In genomic region chr1:211337430-211338227, GRCh38 we compare ENCODE assay signal across 21 cellular contexts. TPM values are rescaled to one million over a fixed set of nuclear protein-coding genes. Genes with fewer than 3 reads are reported as not detected.
DNase-seq lines count a peak whose midpoint lies in the region; ATAC-seq lines count a peak whose summit lies in the region.
"Had no signal": no experiment of that assay in that cellular context is flagged by ENCODE, and none has a peak within 500 bp of the region (broad histone marks: within the 10 kb centered on the region; RNA-seq: fewer than 3 reads in every experiment).

No MANE protein-coding gene starts in this region.

- peaks cover 84% of the 10 kb centered on the region for H4K20me1 ChIP-seq in BLaER1

- H3K27me3 ChIP-seq in BLaER1 = no peaks in the 10 kb centered on the region
- H3K27me3 ChIP-seq in CD4-positive, alpha-beta memory T cell (ENCODE audit: insufficient read depth, low read length) = no peaks in the 10 kb centered on the region
- H3K27me3 ChIP-seq: esophagus muscularis mucosa, tibial nerve had no signal

- ATAC-seq in HG03139 (IDR thresholded peaks at IDR 0.05; ENCODE audit: unreplicated experiment) = no peak
- ATAC-seq: HCT116, Panc1 had no signal

- no peaks in the 10 kb centered on the region for H3K27me3 Mint-ChIP-seq in CD4-positive, alpha-beta memory T cell
- no peaks in the 10 kb centered on the region for H3K27me3 Mint-ChIP-seq in activated CD4-positive, alpha-beta memory T cell treated with anti-CD3 and anti-CD28 coated beads for 36 hours
- peaks cover 0 to 2% (median 2%) of the 10 kb centered on the region in 3 donors for H3K27me3 Mint-ChIP-seq in immature natural killer cell (ENCODE audit: low read depth in 3 of 3)

- H3K4me3 Mint-ChIP-seq in CD4-positive, alpha-beta memory T cell = peak overlapping the region in 7 of 8 donors; percentile 58 to 90 (median 83)
- no peak overlapping the region for H3K4me3 Mint-ChIP-seq in activated CD4-positive, alpha-beta memory T cell treated with anti-CD3 and anti-CD28 coated beads for 36 hours
- H3K4me3 Mint-ChIP-seq in immature natural killer cell = peak overlapping the region in 3 of 5 donors; percentile 1 to 57 (median 14)

- H3K4me1 Mint-ChIP-seq in CD4-positive, alpha-beta memory T cell = peaks cover 73 to 99% (median 87%) of the 10 kb centered on the region in 4 donors
- H3K4me1 Mint-ChIP-seq in activated CD4-positive, alpha-beta memory T cell treated with anti-CD3 and anti-CD28 coated beads for 36 hours (ENCODE audit: low read depth) = peaks cover 80% of the 10 kb centered on the region
- peaks cover 82 to 89% of the 10 kb centered on the region in 2 donors for H3K4me1 Mint-ChIP-seq in immature natural killer cell

- H3K36me3 Mint-ChIP-seq in CD4-positive, alpha-beta memory T cell = peaks cover 10 to 18% of the 10 kb centered on the region in 2 donors
- H3K36me3 Mint-ChIP-seq in activated CD4-positive, alpha-beta memory T cell treated with anti-CD3 and anti-CD28 coated beads for 36 hours = no peaks in the 10 kb centered on the region
- H3K36me3 Mint-ChIP-seq in immature natural killer cell = peaks cover 0 to 5% (median 0%) of the 10 kb centered on the region in 3 donors

- POLR2A ChIA-PET in CD4-positive, alpha-beta memory T cell (lab: Charles Lee; ENCODE audit: partially characterized antibody) = interaction anchor here (4.9 to 7.6 kb wide), 2 partner anchors 9 to 10 kb away, joined by 27 to 80 read pairs; partner anchors contain the start of gene TRAF5
- POLR2A ChIA-PET in activated CD4-positive, alpha-beta memory T cell treated with anti-CD3 and anti-CD28 coated beads for 36 hours (lab: Charles Lee) = interaction anchor here (1.4 kb wide), 1 partner anchor 10 kb away, joined by 5 read pairs; no protein-coding TSS in a partner anchor

- H3K27ac ChIP-seq in BLaER1 = 0 out of 2 replicates have a peak overlapping the region, but pooled peaks have one; percentile 22
- H3K27ac ChIP-seq in CD4-positive, alpha-beta memory T cell (ENCODE audit: low read depth, low read length) = peak overlapping the region; percentile 3
- H3K27ac ChIP-seq: esophagus muscularis mucosa had no signal

- DNase-seq in CD4-positive, alpha-beta memory T cell = no peak
- DNase-seq in activated CD4-positive, alpha-beta memory T cell treated with anti-CD3 and anti-CD28 coated beads for 36 hours = no peak
- no peak for DNase-seq in immature natural killer cell
- DNase-seq in hepatic stellate cell (ENCODE audit: low spot score) = no peak
- DNase-seq in activated effector memory CD4-positive, alpha-beta T cell treated with Interleukin-2 at 50 U/mL for 16 hours = no peak
- DNase-seq in effector CD8-positive, alpha-beta T cell (lab: John Stamatoyannopoulos, UW) = no peak
- DNase-seq: C1 segment of cervical spinal cord; DMS79; Karpas-422; NCI-H1092 treated with DMSO at 0.1 percent for 48 hours; NCI-H2107; NCI-H69; stimulated activated CD4-positive, alpha-beta T cell treated with anti-CD3 and anti-CD28 coated beads, Interleukin-4, amount 100 ng/mL, for 4 hours; stimulated activated CD8-positive, alpha-beta memory T cell treated with anti-CD3 and anti-CD28 coated beads, Interleukin-4, amount 100 ng/mL, for 48 hours had no signal

- H3K9me3 ChIP-seq in BLaER1 = no peaks in the 10 kb centered on the region
- no peaks in the 10 kb centered on the region for H3K9me3 ChIP-seq in CD4-positive, alpha-beta memory T cell (ENCODE audit: control insufficient read depth in 1 of 2, low read length in 2 of 2)
- H3K9me3 ChIP-seq: esophagus muscularis mucosa, tibial nerve had no signal

- H3K4me2 ChIP-seq in BLaER1 = no peak overlapping the region

- H3K4me3 ChIP-seq in BLaER1 = no peak overlapping the region
- H3K4me3 ChIP-seq in CD4-positive, alpha-beta memory T cell (ENCODE audit: low read length in 2 of 2) = no peak overlapping the region
- H3K4me3 ChIP-seq: esophagus muscularis mucosa, skin epidermis, tibial nerve had no signal

- peaks cover 17% of the 10 kb centered on the region; the same call in 1 of the 2 replicates for H3K36me3 ChIP-seq in BLaER1
- H3K36me3 ChIP-seq in CD4-positive, alpha-beta memory T cell (ENCODE audit: insufficient read depth, low read length) = no peaks in the 10 kb centered on the region
- H3K36me3 ChIP-seq: tibial nerve had no signal

- CTCF ChIA-PET in CD4-positive, alpha-beta memory T cell (lab: Charles Lee; ENCODE audit: partially characterized antibody) = interaction anchor here (0.8 to 21.4 kb wide), 7 partner anchors 10 to 177 kb away, joined by 3 to 250 read pairs (median 4); partner anchors contain the start of gene TRAF5
- CTCF ChIA-PET in activated CD4-positive, alpha-beta memory T cell treated with anti-CD3 and anti-CD28 coated beads for 36 hours (lab: Charles Lee) = interaction anchor here (0.8 to 6.5 kb wide), 6 partner anchors 10 to 176 kb away, joined by 3 to 36 read pairs (median 3); no protein-coding TSS in a partner anchor

- H3K9ac ChIP-seq in BLaER1 = no peak overlapping the region

- H3K27ac Mint-ChIP-seq in CD4-positive, alpha-beta memory T cell = peak overlapping the region; percentile 68 to 95 (median 91)
- peak overlapping the region; percentile 86 for H3K27ac Mint-ChIP-seq in activated CD4-positive, alpha-beta memory T cell treated with anti-CD3 and anti-CD28 coated beads for 36 hours
- H3K27ac Mint-ChIP-seq in immature natural killer cell = peak overlapping the region; percentile 27 to 91 (median 74)

- intact Hi-C loops in CD4-positive, alpha-beta memory T cell (cut with micrococcal nuclease) = no loop called here
- intact Hi-C loops in activated CD4-positive, alpha-beta memory T cell treated with anti-CD3 and anti-CD28 coated beads for 36 hours (cut with micrococcal nuclease) = no loop called here

- H3K9me3 Mint-ChIP-seq in CD4-positive, alpha-beta memory T cell = no peaks in the 10 kb centered on the region
- H3K9me3 Mint-ChIP-seq in activated CD4-positive, alpha-beta memory T cell treated with anti-CD3 and anti-CD28 coated beads for 36 hours = no peaks in the 10 kb centered on the region
- no peaks in the 10 kb centered on the region for H3K9me3 Mint-ChIP-seq in immature natural killer cell

- H3K4me1 ChIP-seq in BLaER1 = peaks cover 41% of the 10 kb centered on the region
- peaks cover 99% of the 10 kb centered on the region for H3K4me1 ChIP-seq in CD4-positive, alpha-beta memory T cell (ENCODE audit: insufficient read depth, low read length)

RNA-seq across cellular contexts. Expression of gene TRAF5, which starts 11.0 kb away (rescaled TPM):
- 10 to 100 TPM; 80.2 to 95.1 TPM for total RNA-seq in CD4-positive, alpha-beta memory T cell
- 10 to 100 TPM; 22.5 to 36.9 TPM for polyA plus RNA-seq in CD4-positive, alpha-beta memory T cell
- total RNA-seq in activated CD4-positive, alpha-beta memory T cell treated with anti-CD3 and anti-CD28 coated beads for 36 hours = 10 to 100 TPM; 42.5 to 44.6 TPM
- 10 to 100 TPM; 19.6 to 37.0 (median 21.8) TPM for polyA plus RNA-seq in immature natural killer cell
